1 cellular context compared by ENCODE assay signal in genomic region chr5:142769793-142770649, GRCh38.
TF ChIP-seq lines count a peak whose summit lies in the region.

A gene with protein sequence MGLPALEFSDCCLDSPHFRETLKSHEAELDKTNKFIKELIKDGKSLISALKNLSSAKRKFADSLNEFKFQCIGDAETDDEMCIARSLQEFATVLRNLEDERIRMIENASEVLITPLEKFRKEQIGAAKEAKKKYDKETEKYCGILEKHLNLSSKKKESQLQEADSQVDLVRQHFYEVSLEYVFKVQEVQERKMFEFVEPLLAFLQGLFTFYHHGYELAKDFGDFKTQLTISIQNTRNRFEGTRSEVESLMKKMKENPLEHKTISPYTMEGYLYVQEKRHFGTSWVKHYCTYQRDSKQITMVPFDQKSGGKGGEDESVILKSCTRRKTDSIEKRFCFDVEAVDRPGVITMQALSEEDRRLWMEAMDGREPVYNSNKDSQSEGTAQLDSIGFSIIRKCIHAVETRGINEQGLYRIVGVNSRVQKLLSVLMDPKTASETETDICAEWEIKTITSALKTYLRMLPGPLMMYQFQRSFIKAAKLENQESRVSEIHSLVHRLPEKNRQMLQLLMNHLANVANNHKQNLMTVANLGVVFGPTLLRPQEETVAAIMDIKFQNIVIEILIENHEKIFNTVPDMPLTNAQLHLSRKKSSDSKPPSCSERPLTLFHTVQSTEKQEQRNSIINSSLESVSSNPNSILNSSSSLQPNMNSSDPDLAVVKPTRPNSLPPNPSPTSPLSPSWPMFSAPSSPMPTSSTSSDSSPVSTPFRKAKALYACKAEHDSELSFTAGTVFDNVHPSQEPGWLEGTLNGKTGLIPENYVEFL (plus strand): TSS chr5:142770377. CDS start chr5:142770762, 385 bp downstream.

TF ChIP-seq in HepG2, 621 proteins besides CTCF, POLR2A, EP300 and RAD21 (continued from another document and continues in another):
- no peak for TF ChIP-seq ZNF318 (CRISPR knock-in tag; IDR thresholded peaks at IDR 0.05)
- no peak for TF ChIP-seq ZBTB4 (CRISPR knock-in tag; IDR thresholded peaks at IDR 0.05; ENCODE audit: borderline replicate concordance)
- TF ChIP-seq KDM5A (IDR thresholded peaks at IDR 0.05; ENCODE audit: borderline replicate concordance, low read length), result no peak
- TF ChIP-seq ARNT (IDR thresholded peaks at IDR 0.05), result no peak
- TF ChIP-seq TARDBP (CRISPR knock-in tag; IDR thresholded peaks at IDR 0.05), result 0 out of 2 replicates have a peak, but pooled peaks have one; percentile 38
- peak; percentile 61; the same call in 1 of the 2 replicates for TF ChIP-seq E2F1 (CRISPR knock-in tag; IDR thresholded peaks at IDR 0.05)
- TF ChIP-seq, protein P1, sequence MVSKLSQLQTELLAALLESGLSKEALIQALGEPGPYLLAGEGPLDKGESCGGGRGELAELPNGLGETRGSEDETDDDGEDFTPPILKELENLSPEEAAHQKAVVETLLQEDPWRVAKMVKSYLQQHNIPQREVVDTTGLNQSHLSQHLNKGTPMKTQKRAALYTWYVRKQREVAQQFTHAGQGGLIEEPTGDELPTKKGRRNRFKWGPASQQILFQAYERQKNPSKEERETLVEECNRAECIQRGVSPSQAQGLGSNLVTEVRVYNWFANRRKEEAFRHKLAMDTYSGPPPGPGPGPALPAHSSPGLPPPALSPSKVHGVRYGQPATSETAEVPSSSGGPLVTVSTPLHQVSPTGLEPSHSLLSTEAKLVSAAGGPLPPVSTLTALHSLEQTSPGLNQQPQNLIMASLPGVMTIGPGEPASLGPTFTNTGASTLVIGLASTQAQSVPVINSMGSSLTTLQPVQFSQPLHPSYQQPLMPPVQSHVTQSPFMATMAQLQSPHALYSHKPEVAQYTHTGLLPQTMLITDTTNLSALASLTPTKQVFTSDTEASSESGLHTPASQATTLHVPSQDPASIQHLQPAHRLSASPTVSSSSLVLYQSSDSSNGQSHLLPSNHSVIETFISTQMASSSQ (IDR thresholded peaks at IDR 0.05; ENCODE audit: low read depth), result no peak
- TF ChIP-seq, protein P1 (CRISPR knock-in tag; IDR thresholded peaks at IDR 0.05; ENCODE audit: borderline replicate concordance), result peak; percentile 27; the same call in 1 of the 2 replicates
- peak; percentile 70; the same call in 1 of the 2 replicates for TF ChIP-seq HOXA3 (CRISPR knock-in tag; IDR thresholded peaks at IDR 0.05)
- TF ChIP-seq SPEN (CRISPR knock-in tag; IDR thresholded peaks at IDR 0.05; ENCODE audit: low read depth), result peak; percentile 59
- no peak for TF ChIP-seq PRPF4 (IDR thresholded peaks at IDR 0.05; ENCODE audit: low read depth, low read length, poor library complexity, severe bottlenecking)
- TF ChIP-seq ZNF724P (CRISPR knock-in tag; IDR thresholded peaks at IDR 0.05; ENCODE audit: borderline replicate concordance), result no peak
- no peak; the same call in 1 of the 2 replicates for TF ChIP-seq ZBTB14 (CRISPR knock-in tag; IDR thresholded peaks at IDR 0.05)
- TF ChIP-seq ZNF562 (CRISPR knock-in tag; IDR thresholded peaks at IDR 0.05; ENCODE audit: borderline replicate concordance), result no peak
- no peak for TF ChIP-seq ZFP62 (CRISPR knock-in tag; IDR thresholded peaks at IDR 0.05)
- TF ChIP-seq ZNF407 (CRISPR knock-in tag; IDR thresholded peaks at IDR 0.05; ENCODE audit: not compliant biosample characterization), result peak; percentile 37
